In genomic region chr21:46182548-46183336, GRCh38 we compare ENCODE assay signal across 11 cellular contexts. TPM values are rescaled to one million over a fixed set of nuclear protein-coding genes. Genes with fewer than 3 reads are reported as not detected.
DNase-seq lines count a peak whose midpoint lies in the region; ATAC-seq and TF ChIP-seq lines count a peak whose summit lies in the region.
"Had no signal": no experiment of that assay in that cellular context is flagged by ENCODE, and none has a peak within 500 bp of the region (broad histone marks: within the 10 kb centered on the region; RNA-seq: fewer than 3 reads in every experiment).

No MANE protein-coding gene starts in this region.

- TF ChIP-seq CTCF in GM23338 (conservative IDR thresholded peaks at IDR 0.05; ENCODE audit: low read depth in 2 of 2) (peak in 1 of 2 experiments; percentile 30; a peak in 2 of 4 replicates), SU-DHL-6 (IDR thresholded peaks at IDR 0.05; ENCODE audit: insufficient read depth, low read length, poor library complexity, severe bottlenecking) (no peak), foreskin fibroblast (IDR thresholded peaks at IDR 0.05; ENCODE audit: low read depth, low read length) (no peak), lower lobe of right lung (IDR thresholded peaks at IDR 0.05) (no peak)

- no peaks in the 10 kb centered on the region for H4K20me1 ChIP-seq in GM23338 (replicated peaks; ENCODE audit: insufficient read depth)
- H4K20me1 ChIP-seq in SU-DHL-6 (ENCODE audit: low read depth, low read length), result no peaks in the 10 kb centered on the region

- H2AFZ ChIP-seq in GM23338, result no peak overlapping the region
- no peak overlapping the region for H2AFZ ChIP-seq in SU-DHL-6 (ENCODE audit: low read depth, low read length, severe bottlenecking)

- DNase-seq in GM23338 (ENCODE audit: low spot score), result peak; percentile 53
- DNase-seq in foreskin fibroblast, result peak; percentile 46 to 68
- peak; percentile 78 for DNase-seq in posterior vena cava (ENCODE audit: low spot score)
- no peak for DNase-seq in pons (ENCODE audit: low spot score)
- DNase-seq in stimulated activated CD4-positive, alpha-beta T cell treated with anti-CD3 and anti-CD28 coated beads, Interleukin-4, amount 100 ng/mL, for 24 hours, result no peak
- DNase-seq in lower lobe of right lung, result no peak
- no peak for DNase-seq in A172 (ENCODE audit: low spot score)
- DNase-seq: erythroblast, NCI-H1417 treated with DMSO at 0.1 percent for 48 hours had no signal

- H3K27me3 Mint-ChIP-seq in GM23338 (ENCODE audit: insufficient read depth, low read depth, poor library complexity), result peaks cover 9% of the 10 kb centered on the region

- no peak overlapping the region for H3K9ac ChIP-seq in SU-DHL-6 (ENCODE audit: low read length)

- peak overlapping the region; percentile 28; the same call in 1 of the 2 replicates for H3K4me3 ChIP-seq in GM23338
- no peak overlapping the region for H3K4me3 ChIP-seq in SU-DHL-6 (ENCODE audit: insufficient read depth, low read length, poor library complexity, severe bottlenecking)
- H3K4me3 ChIP-seq in foreskin fibroblast (ENCODE audit: low read depth in 1 of 2, low read length in 2 of 2), result peak overlapping the region in 1 of 2 donors; percentile 20
- no peak overlapping the region for H3K4me3 ChIP-seq in lower lobe of right lung
- H3K4me3 ChIP-seq: SJSA1 had no signal

- H3K9me3 ChIP-seq in SU-DHL-6 (ENCODE audit: insufficient read depth, low read length) (no peaks in the 10 kb centered on the region), lower lobe of right lung (no peaks in the 10 kb centered on the region)
- H3K9me3 ChIP-seq: SJSA1 had no signal

- H3K4me3 Mint-ChIP-seq in GM23338, result peak overlapping the region; percentile 71

- no peaks in the 10 kb centered on the region for H3K9me3 Mint-ChIP-seq in GM23338

- no peaks in the 10 kb centered on the region for H3K27me3 ChIP-seq in GM23338 (ENCODE audit: insufficient read depth)
- no peaks in the 10 kb centered on the region for H3K27me3 ChIP-seq in SU-DHL-6 (ENCODE audit: low read length)
- no peaks in the 10 kb centered on the region for H3K27me3 ChIP-seq in lower lobe of right lung (ENCODE audit: low read depth)
- H3K27me3 ChIP-seq: SJSA1 had no signal

- H3K27ac ChIP-seq in GM23338 (ENCODE audit: low read depth), result no peak overlapping the region
- peak overlapping the region; percentile 73 for H3K27ac ChIP-seq in SU-DHL-6 (ENCODE audit: low read depth, low read length)
- no peak overlapping the region for H3K27ac ChIP-seq in lower lobe of right lung
- H3K27ac ChIP-seq: SJSA1 had no signal

- H3K36me3 ChIP-seq in GM23338 (ENCODE audit: insufficient read depth) (no peaks in the 10 kb centered on the region), SU-DHL-6 (ENCODE audit: low read length) (no peaks in the 10 kb centered on the region), lower lobe of right lung (no peaks in the 10 kb centered on the region)
- H3K36me3 ChIP-seq: SJSA1 had no signal

- H3K9me2 ChIP-seq in GM23338 (ENCODE audit: insufficient read depth), result no peaks in the 10 kb centered on the region
- no peaks in the 10 kb centered on the region for H3K9me2 ChIP-seq in SU-DHL-6 (replicated peaks; ENCODE audit: insufficient read depth, low read length)

- H3K4me1 ChIP-seq in GM23338 (ENCODE audit: insufficient read depth), result peaks cover 8% of the 10 kb centered on the region; the same call in 1 of the 2 replicates
- H3K4me1 ChIP-seq in lower lobe of right lung, result no peaks in the 10 kb centered on the region

- H3K79me2 ChIP-seq in GM23338 (replicated peaks; ENCODE audit: insufficient read depth), result peaks cover 26% of the 10 kb centered on the region
- no peaks in the 10 kb centered on the region for H3K79me2 ChIP-seq in SU-DHL-6 (ENCODE audit: insufficient read depth, low read length)

- H3K4me2 ChIP-seq in GM23338 (0 out of 2 replicates have a peak overlapping the region, but pooled peaks have one; percentile 43), SU-DHL-6 (ENCODE audit: low read depth, low read length, poor library complexity, severe bottlenecking) (peak overlapping the region; percentile 23)

- H3F3A ChIP-seq in GM23338 (replicated peaks; ENCODE audit: low read depth) (0 out of 2 replicates have a peak, but pooled peaks cover 2% of the 10 kb centered on the region), SU-DHL-6 (ENCODE audit: insufficient read depth) (peaks cover 8% of the 10 kb centered on the region; the same call in 1 of the 2 replicates)

- H3K27ac Mint-ChIP-seq in GM23338, result no peak overlapping the region

- peaks cover 20% of the 10 kb centered on the region for H3K4me1 Mint-ChIP-seq in GM23338

- intact Hi-C loops in posterior vena cava (cut with DNase I) (no loop called here), lower lobe of right lung (cut with DNase I) (no loop called here)

- ATAC-seq in GM23338, result peak; percentile 2; the same call in 1 of the 3 replicates
- no peak for ATAC-seq in lower lobe of right lung

- H3K36me3 Mint-ChIP-seq in GM23338 (ENCODE audit: low read depth), result peaks cover 7% of the 10 kb centered on the region

TF ChIP-seq in GM23338, 12 proteins besides CTCF, POLR2A, EP300 and RAD21 (continues in another document):
- TF ChIP-seq, protein P1, sequence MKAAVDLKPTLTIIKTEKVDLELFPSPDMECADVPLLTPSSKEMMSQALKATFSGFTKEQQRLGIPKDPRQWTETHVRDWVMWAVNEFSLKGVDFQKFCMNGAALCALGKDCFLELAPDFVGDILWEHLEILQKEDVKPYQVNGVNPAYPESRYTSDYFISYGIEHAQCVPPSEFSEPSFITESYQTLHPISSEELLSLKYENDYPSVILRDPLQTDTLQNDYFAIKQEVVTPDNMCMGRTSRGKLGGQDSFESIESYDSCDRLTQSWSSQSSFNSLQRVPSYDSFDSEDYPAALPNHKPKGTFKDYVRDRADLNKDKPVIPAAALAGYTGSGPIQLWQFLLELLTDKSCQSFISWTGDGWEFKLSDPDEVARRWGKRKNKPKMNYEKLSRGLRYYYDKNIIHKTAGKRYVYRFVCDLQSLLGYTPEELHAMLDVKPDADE (IDR thresholded peaks at IDR 0.05), result no peak
- TF ChIP-seq NANOG (IDR thresholded peaks at IDR 0.05; ENCODE audit: borderline replicate concordance) (no peak), ZNF114 (CRISPR knock-in tag; IDR thresholded peaks at IDR 0.05) (no peak)

RNA-seq across cellular contexts. Expression of gene SPATC1L, which starts 1.5 kb away (rescaled TPM):
- total RNA-seq in GM23338 (2014; rRNA removed; shearing (Covaris generic)), result 30.7 and 37.6 TPM in 2 replicates
- 69.6 and 70.2 TPM in 2 replicates for polyA plus RNA-seq in GM23338 (2016; fragmentation: Nextera tagmentation; extraction: Ambion mirVana)
- total RNA-seq in posterior vena cava (10 to 100 TPM in 1 of 2 donors, 1 to 10 TPM in 1; 8.4 to 10.9 TPM), lower lobe of right lung (8.6 TPM)
- total RNA-seq in A172 (2014; rRNA removed; shearing (Covaris generic)), result 13.9 and 16.0 TPM in 2 replicates

RNA-seq across cellular contexts. Expression of gene FTCD, which starts 27.4 kb away (rescaled TPM):
- 0.90 and 3.3 TPM in 2 replicates for total RNA-seq in GM23338 (2014; rRNA removed; shearing (Covaris generic))
- polyA plus RNA-seq in GM23338 (2016; fragmentation: Nextera tagmentation; extraction: Ambion mirVana), result 2.3 and 2.6 TPM in 2 replicates
- 1 to 10 TPM in 1 of 2 donors, under 1 TPM in 1; 0.29 to 1.2 TPM for total RNA-seq in posterior vena cava
- total RNA-seq in lower lobe of right lung, result 1.5 TPM
- 0.45 TPM in 1 of 2 replicates, not detected in the other for total RNA-seq in A172 (2014; rRNA removed; shearing (Covaris generic))
- total RNA-seq: SJSA1 had no signal

RNA-seq across cellular contexts. Expression of gene LSS, which starts 45.8 kb away (rescaled TPM):
- total RNA-seq in GM23338 (2014; rRNA removed; shearing (Covaris generic)), result 216 and 237 TPM in 2 replicates
- 49.3 and 55.0 TPM in 2 replicates for polyA plus RNA-seq in GM23338 (2016; fragmentation: Nextera tagmentation; extraction: Ambion mirVana)
- total RNA-seq in posterior vena cava (10 to 100 TPM; 42.5 to 65.0 TPM), lower lobe of right lung (91.0 TPM)
- 76.0 and 95.1 TPM in 2 replicates for total RNA-seq in A172 (2014; rRNA removed; shearing (Covaris generic))

Comparison
In these comparisons a context has a peak if more than half of its experiments do, and no peak if none do; other contexts are left out.
1. DNase-seq: peak in GM23338 (single experiment), foreskin fibroblast (2 of 2) and posterior vena cava (single experiment); none in pons (single experiment), stimulated activated CD4-positive, alpha-beta T cell treated with anti-CD3 and anti-CD28 coated beads, Interleukin-4, amount 100 ng/mL, for 24 hours (single experiment), lower lobe of right lung (single experiment) and A172 (single experiment).